Comparison of ENCODE assay signal across 1 cellular context in the genomic region with DNA sequence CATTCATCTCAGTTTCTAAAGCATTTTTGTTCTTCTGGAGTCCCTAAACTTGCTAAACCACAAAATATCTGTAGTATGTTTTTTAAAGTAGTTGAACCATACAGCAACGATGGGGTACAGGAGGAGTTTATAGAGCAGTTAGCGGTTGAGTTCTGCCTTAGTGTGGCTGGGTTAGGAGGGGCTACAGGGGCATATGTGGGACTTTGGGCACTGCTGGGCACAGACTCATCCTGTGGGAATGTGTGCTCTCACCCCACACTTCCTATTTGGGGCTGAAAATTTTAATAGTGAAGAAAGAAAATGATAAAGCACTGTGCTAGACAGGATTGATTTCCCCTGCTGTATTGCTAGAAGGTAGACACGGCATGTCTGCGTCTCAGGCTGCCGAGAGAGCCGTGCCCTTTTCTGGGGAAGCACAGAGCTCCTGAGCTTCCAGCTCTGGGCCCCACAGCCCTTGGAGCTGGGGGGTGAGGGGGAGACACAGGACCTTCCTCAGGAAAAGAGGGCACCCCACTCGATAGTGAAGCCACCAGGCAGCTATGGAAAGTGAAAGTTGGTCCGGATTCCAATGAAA.
TF ChIP-seq lines count a peak whose summit lies in the region.

No MANE protein-coding gene starts in this region.

TF ChIP-seq in WTC11, 78 proteins besides CTCF, POLR2A, EP300 and RAD21 (continued from another document):
- TF ChIP-seq, protein P1, sequence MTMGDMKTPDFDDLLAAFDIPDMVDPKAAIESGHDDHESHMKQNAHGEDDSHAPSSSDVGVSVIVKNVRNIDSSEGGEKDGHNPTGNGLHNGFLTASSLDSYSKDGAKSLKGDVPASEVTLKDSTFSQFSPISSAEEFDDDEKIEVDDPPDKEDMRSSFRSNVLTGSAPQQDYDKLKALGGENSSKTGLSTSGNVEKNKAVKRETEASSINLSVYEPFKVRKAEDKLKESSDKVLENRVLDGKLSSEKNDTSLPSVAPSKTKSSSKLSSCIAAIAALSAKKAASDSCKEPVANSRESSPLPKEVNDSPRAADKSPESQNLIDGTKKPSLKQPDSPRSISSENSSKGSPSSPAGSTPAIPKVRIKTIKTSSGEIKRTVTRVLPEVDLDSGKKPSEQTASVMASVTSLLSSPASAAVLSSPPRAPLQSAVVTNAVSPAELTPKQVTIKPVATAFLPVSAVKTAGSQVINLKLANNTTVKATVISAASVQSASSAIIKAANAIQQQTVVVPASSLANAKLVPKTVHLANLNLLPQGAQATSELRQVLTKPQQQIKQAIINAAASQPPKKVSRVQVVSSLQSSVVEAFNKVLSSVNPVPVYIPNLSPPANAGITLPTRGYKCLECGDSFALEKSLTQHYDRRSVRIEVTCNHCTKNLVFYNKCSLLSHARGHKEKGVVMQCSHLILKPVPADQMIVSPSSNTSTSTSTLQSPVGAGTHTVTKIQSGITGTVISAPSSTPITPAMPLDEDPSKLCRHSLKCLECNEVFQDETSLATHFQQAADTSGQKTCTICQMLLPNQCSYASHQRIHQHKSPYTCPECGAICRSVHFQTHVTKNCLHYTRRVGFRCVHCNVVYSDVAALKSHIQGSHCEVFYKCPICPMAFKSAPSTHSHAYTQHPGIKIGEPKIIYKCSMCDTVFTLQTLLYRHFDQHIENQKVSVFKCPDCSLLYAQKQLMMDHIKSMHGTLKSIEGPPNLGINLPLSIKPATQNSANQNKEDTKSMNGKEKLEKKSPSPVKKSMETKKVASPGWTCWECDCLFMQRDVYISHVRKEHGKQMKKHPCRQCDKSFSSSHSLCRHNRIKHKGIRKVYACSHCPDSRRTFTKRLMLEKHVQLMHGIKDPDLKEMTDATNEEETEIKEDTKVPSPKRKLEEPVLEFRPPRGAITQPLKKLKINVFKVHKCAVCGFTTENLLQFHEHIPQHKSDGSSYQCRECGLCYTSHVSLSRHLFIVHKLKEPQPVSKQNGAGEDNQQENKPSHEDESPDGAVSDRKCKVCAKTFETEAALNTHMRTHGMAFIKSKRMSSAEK (CRISPR knock-in tag; IDR thresholded peaks at IDR 0.05; ENCODE audit: borderline replicate concordance), result no peak
- no peak for TF ChIP-seq ZNF138 (CRISPR knock-in tag; conservative IDR thresholded peaks at IDR 0.05)
- no peak for TF ChIP-seq SMAD4 (CRISPR knock-in tag; IDR thresholded peaks at IDR 0.05)
- TF ChIP-seq TEAD1 (CRISPR knock-in tag; IDR thresholded peaks at IDR 0.05), result no peak
- no peak for TF ChIP-seq MYBL2 (CRISPR knock-in tag; IDR thresholded peaks at IDR 0.05)
- TF ChIP-seq NFE2L1 (CRISPR knock-in tag; IDR thresholded peaks at IDR 0.05), result no peak
- no peak for TF ChIP-seq SOX15 (CRISPR knock-in tag; IDR thresholded peaks at IDR 0.05)
